In genomic region chr17:79340771-79341528, GRCh38 we compare ENCODE assay signal across 10 cellular contexts.
A peak's percentile ranks its signal among the peaks of the same experiment; 100 is the strongest.
DNase-seq lines count a peak whose midpoint lies in the region; ATAC-seq and TF ChIP-seq lines count a peak whose summit lies in the region.
"Had no signal": no experiment of that assay in that cellular context is flagged by ENCODE, and none has a peak within 500 bp of the region (broad histone marks: within the 10 kb centered on the region; RNA-seq: fewer than 3 reads in every experiment).

No MANE protein-coding gene starts in this region.

- H3K27me3 Mint-ChIP-seq in T-helper 17 cell: peaks cover 43% of the 10 kb centered on the region

- no peaks in the 10 kb centered on the region for H3K36me3 Mint-ChIP-seq in T-helper 17 cell (ENCODE audit: low read depth)

- no peak overlapping the region for H3K27ac Mint-ChIP-seq in T-helper 17 cell

- TF ChIP-seq CTCF in GM10266 (IDR thresholded peaks at IDR 0.05; ENCODE audit: control insufficient read depth, insufficient read depth, low read depth, missing control alignments): no peak

- DNase-seq in GM10266 (ENCODE audit: extremely low spot score) (peak; percentile 61), T-helper 17 cell (no peak), NCI-H2107 (lab: John Stamatoyannopoulos, UW) (no peak), RKO (ENCODE audit: low spot score) (no peak), DMS153 (lab: John Stamatoyannopoulos, UW) (no peak), amygdala (lab: John Stamatoyannopoulos, UW) (no peak)
- DNase-seq: C1 segment of cervical spinal cord, NCI-H69 had no signal

- H3K9me3 ChIP-seq in T-helper 17 cell (ENCODE audit: control insufficient read depth, low read length, poor library complexity, severe bottlenecking): no peaks in the 10 kb centered on the region

- ATAC-seq in GM19467 (IDR thresholded peaks at IDR 0.05; ENCODE audit: unreplicated experiment) (peak; percentile 69), HG03064 (IDR thresholded peaks at IDR 0.05; ENCODE audit: low read depth, unreplicated experiment) (peak; percentile 67), T-helper 17 cell (peak; percentile 75)

- H3K4me1 Mint-ChIP-seq in T-helper 17 cell: no peaks in the 10 kb centered on the region

- no peak overlapping the region for H3K4me3 Mint-ChIP-seq in T-helper 17 cell
